8 cellular contexts compared by ENCODE assay signal in genomic region chr17:79393358-79394038, GRCh38.
A peak's percentile ranks its signal among the peaks of the same experiment; 100 is the strongest.
DNase-seq lines count a peak whose midpoint lies in the region; ATAC-seq and TF ChIP-seq lines count a peak whose summit lies in the region.

No MANE protein-coding gene starts in this region.

- H3K36me3 ChIP-seq in Panc1 (ENCODE audit: control insufficient read depth, insufficient read depth, low read length), result no peaks in the 10 kb centered on the region; the same call in 1 of the 2 replicates
- H3K36me3 ChIP-seq in fibroblast of lung (ENCODE audit: control insufficient read depth, insufficient read depth, low read length), result no peaks in the 10 kb centered on the region

- H3K9me3 Mint-ChIP-seq in activated T-helper 1 cell treated with anti-CD3 and anti-CD28 coated beads, Interleukin-12 subunit alpha, Interleukin-12 subunit beta, Interleukin-2, Interleukin-4 antibody, amounts not matched to agents 30 ng/mL and 10 ng/mL and 1 ng/mL, durations not matched to agents 14 hours and 24 hours and 36 hours, result no peaks in the 10 kb centered on the region
- no peaks in the 10 kb centered on the region for H3K9me3 Mint-ChIP-seq in natural killer cell treated with Interleukin-12 subunit alpha and Interleukin-12 subunit beta and Interleukin-15 and Interleukin-18, amount 100 ng/mL, for 72 hours

- peak; percentile 87 for ATAC-seq in Panc1
- peak; percentile 55 to 68 for ATAC-seq in natural killer cell treated with Interleukin-12 subunit alpha and Interleukin-12 subunit beta and Interleukin-15 and Interleukin-18, amount 100 ng/mL, for 72 hours
- ATAC-seq in stimulated activated naive CD8-positive, alpha-beta T cell treated with anti-CD3 and anti-CD28 coated beads, Interleukin-15, Interleukin-2, amounts not matched to agents 100 U/mL and 50 U/mL, for 24 hours, result no peak
- ATAC-seq in HG02610 (IDR thresholded peaks at IDR 0.05; ENCODE audit: unreplicated experiment), result no peak

- H2AFZ ChIP-seq in fibroblast of lung (ENCODE audit: low read length), result no peak overlapping the region

- H3K27me3 Mint-ChIP-seq in activated T-helper 1 cell treated with anti-CD3 and anti-CD28 coated beads, Interleukin-12 subunit alpha, Interleukin-12 subunit beta, Interleukin-2, Interleukin-4 antibody, amounts not matched to agents 30 ng/mL and 10 ng/mL and 1 ng/mL, durations not matched to agents 14 hours and 24 hours and 36 hours (ENCODE audit: insufficient read depth), result peaks cover 8% of the 10 kb centered on the region
- H3K27me3 Mint-ChIP-seq in natural killer cell treated with Interleukin-12 subunit alpha and Interleukin-12 subunit beta and Interleukin-15 and Interleukin-18, amount 100 ng/mL, for 72 hours, result peaks cover 23 to 44% of the 10 kb centered on the region in 2 donors

- H3K4me1 ChIP-seq in Panc1 (ENCODE audit: control insufficient read depth, insufficient read depth, low read length) (0 out of 2 replicates have a peak, but pooled peaks cover 3% of the 10 kb centered on the region), fibroblast of lung (ENCODE audit: control insufficient read depth, extremely low read depth, insufficient read depth, low read length) (no peaks in the 10 kb centered on the region)

- H3K4me3 Mint-ChIP-seq in activated T-helper 1 cell treated with anti-CD3 and anti-CD28 coated beads, Interleukin-12 subunit alpha, Interleukin-12 subunit beta, Interleukin-2, Interleukin-4 antibody, amounts not matched to agents 30 ng/mL and 10 ng/mL and 1 ng/mL, durations not matched to agents 14 hours and 24 hours and 36 hours, result no peak overlapping the region
- no peak overlapping the region for H3K4me3 Mint-ChIP-seq in natural killer cell treated with Interleukin-12 subunit alpha and Interleukin-12 subunit beta and Interleukin-15 and Interleukin-18, amount 100 ng/mL, for 72 hours

- CTCF ChIA-PET in Panc1 (lab: Charles Lee), result interaction anchor here (0.6 to 1.6 kb wide), 17 partner anchors 9 to 373 kb away, joined by 3 to 8 read pairs (median 4); partner anchors contain the start of gene ENGASE

- H3K27ac Mint-ChIP-seq in activated T-helper 1 cell treated with anti-CD3 and anti-CD28 coated beads, Interleukin-12 subunit alpha, Interleukin-12 subunit beta, Interleukin-2, Interleukin-4 antibody, amounts not matched to agents 30 ng/mL and 10 ng/mL and 1 ng/mL, durations not matched to agents 14 hours and 24 hours and 36 hours, result no peak overlapping the region
- no peak overlapping the region for H3K27ac Mint-ChIP-seq in natural killer cell treated with Interleukin-12 subunit alpha and Interleukin-12 subunit beta and Interleukin-15 and Interleukin-18, amount 100 ng/mL, for 72 hours

- TF ChIP-seq CTCF in Panc1 (IDR thresholded peaks at IDR 0.05) (peak; percentile 98), fibroblast of lung (conservative IDR thresholded peaks at IDR 0.05 in 1 of 2, IDR thresholded peaks at IDR 0.05 in 1 of 2; ENCODE audit: low read depth in 1 of 2, low read length in 2 of 2) (peak; percentile 83 to 97)

- no peaks in the 10 kb centered on the region for H3K79me2 ChIP-seq in fibroblast of lung (ENCODE audit: control insufficient read depth, insufficient read depth, low read length)

- H3K4me1 Mint-ChIP-seq in activated T-helper 1 cell treated with anti-CD3 and anti-CD28 coated beads, Interleukin-12 subunit alpha, Interleukin-12 subunit beta, Interleukin-2, Interleukin-4 antibody, amounts not matched to agents 30 ng/mL and 10 ng/mL and 1 ng/mL, durations not matched to agents 14 hours and 24 hours and 36 hours (ENCODE audit: low read depth), result no peaks in the 10 kb centered on the region
- H3K4me1 Mint-ChIP-seq in natural killer cell treated with Interleukin-12 subunit alpha and Interleukin-12 subunit beta and Interleukin-15 and Interleukin-18, amount 100 ng/mL, for 72 hours (ENCODE audit: low read depth in 2 of 2), result peaks cover 0 to 7% of the 10 kb centered on the region in 2 donors

- H3K9me3 ChIP-seq in Panc1 (ENCODE audit: control insufficient read depth, insufficient read depth, low read depth, low read length) (no peaks in the 10 kb centered on the region), fibroblast of lung (ENCODE audit: control insufficient read depth, insufficient read depth, low read depth, low read length) (no peaks in the 10 kb centered on the region)

- no TSS peak for BruUV-seq in Panc1 (replicated peaks; lab: Mats Ljungman, UMichigan)

- no peak overlapping the region for H3K4me3 ChIP-seq in Jurkat, Clone E6-1 (ENCODE audit: low read length)
- no peak overlapping the region for H3K4me3 ChIP-seq in Panc1 (ENCODE audit: low read depth in 2 of 2, low read length in 2 of 2)
- no peak overlapping the region for H3K4me3 ChIP-seq in fibroblast of lung (replicated peaks in 1 of 4; ENCODE audit: control extremely low read depth in 1 of 4, insufficient read depth in 1 of 4, low read depth in 3 of 4, low read length in 4 of 4)

- H3K27me3 ChIP-seq in Panc1 (ENCODE audit: control insufficient read depth, insufficient read depth, low read length) (peaks cover 15% of the 10 kb centered on the region), fibroblast of lung (ENCODE audit: control insufficient read depth, insufficient read depth, low read length) (peaks cover 7% of the 10 kb centered on the region)

- H3K27ac ChIP-seq in Panc1 (ENCODE audit: low read length) (no peak overlapping the region), fibroblast of lung (ENCODE audit: insufficient read depth, low read length) (no peak overlapping the region)

- H3K4me2 ChIP-seq in fibroblast of lung (ENCODE audit: extremely low read depth, insufficient read depth, low read length), result no peak overlapping the region

- no peak overlapping the region for H3K9ac ChIP-seq in fibroblast of lung (ENCODE audit: insufficient read depth, low read length)

- intact Hi-C loops in Panc1 (cut with micrococcal nuclease; ENCODE audit: unreplicated experiment), result loop anchor here (2.0 kb wide), 1 partner anchor 307 kb away; no protein-coding TSS in a partner anchor
- intact Hi-C loops in activated T-helper 1 cell treated with anti-CD3 and anti-CD28 coated beads, Interleukin-12 subunit alpha, Interleukin-12 subunit beta, Interleukin-2, Interleukin-4 antibody, amounts not matched to agents 30 ng/mL and 10 ng/mL and 1 ng/mL, durations not matched to agents 14 hours and 24 hours and 36 hours (cut with micrococcal nuclease), result loop anchor here (10.0 kb wide), 1 partner anchor 209 kb away; no protein-coding TSS in a partner anchor

- peak; percentile 97 for DNase-seq in D341Med (ENCODE audit: low spot score)
- DNase-seq in Jurkat, Clone E6-1 (ENCODE audit: low read depth, low spot score), result peak; percentile 28
- no peak for DNase-seq in Panc1 (ENCODE audit: low read depth, low spot score)
- peak; percentile 43 for DNase-seq in activated T-helper 1 cell treated with anti-CD3 and anti-CD28 coated beads, Interleukin-12 subunit alpha, Interleukin-12 subunit beta, Interleukin-2, Interleukin-4 antibody, amounts not matched to agents 30 ng/mL and 10 ng/mL and 1 ng/mL, durations not matched to agents 14 hours and 24 hours and 36 hours (ENCODE audit: low spot score)
- peak; percentile 29 to 50 for DNase-seq in fibroblast of lung (ENCODE audit: low read depth in 2 of 2)
- DNase-seq in natural killer cell treated with Interleukin-12 subunit alpha and Interleukin-12 subunit beta and Interleukin-15 and Interleukin-18, amount 100 ng/mL, for 72 hours (ENCODE audit: low spot score), result no peak
- peak; percentile 84 for DNase-seq in stimulated activated naive CD8-positive, alpha-beta T cell treated with anti-CD3 and anti-CD28 coated beads, Interleukin-15, Interleukin-2, amounts not matched to agents 100 U/mL and 50 U/mL, for 24 hours

- H3K36me3 Mint-ChIP-seq in activated T-helper 1 cell treated with anti-CD3 and anti-CD28 coated beads, Interleukin-12 subunit alpha, Interleukin-12 subunit beta, Interleukin-2, Interleukin-4 antibody, amounts not matched to agents 30 ng/mL and 10 ng/mL and 1 ng/mL, durations not matched to agents 14 hours and 24 hours and 36 hours (ENCODE audit: low read depth), result no peaks in the 10 kb centered on the region
- H3K36me3 Mint-ChIP-seq in natural killer cell treated with Interleukin-12 subunit alpha and Interleukin-12 subunit beta and Interleukin-15 and Interleukin-18, amount 100 ng/mL, for 72 hours, result no peaks in the 10 kb centered on the region

- in situ Hi-C loops in Panc1 (cut with HindIII; ENCODE audit: low pct_unique_long_range_greater_than_20kb, low sequenced_read_pairs), result no loop called here

- no peaks in the 10 kb centered on the region for H4K20me1 ChIP-seq in fibroblast of lung (ENCODE audit: control insufficient read depth, extremely low read depth, insufficient read depth, low read length)

- POLR2A ChIA-PET in Panc1 (lab: Charles Lee), result no interaction called here

Comparison
In these comparisons a context has a peak if more than half of its experiments do, and no peak if none do; other contexts are left out.
1. DNase-seq: peak in D341Med (single experiment), Jurkat, Clone E6-1 (single experiment), activated T-helper 1 cell treated with anti-CD3 and anti-CD28 coated beads, Interleukin-12 subunit alpha, Interleukin-12 subunit beta, Interleukin-2, Interleukin-4 antibody, amounts not matched to agents 30 ng/mL and 10 ng/mL and 1 ng/mL, durations not matched to agents 14 hours and 24 hours and 36 hours (single experiment), fibroblast of lung (2 of 2) and stimulated activated naive CD8-positive, alpha-beta T cell treated with anti-CD3 and anti-CD28 coated beads, Interleukin-15, Interleukin-2, amounts not matched to agents 100 U/mL and 50 U/mL, for 24 hours (single experiment); none in Panc1 (single experiment) and natural killer cell treated with Interleukin-12 subunit alpha and Interleukin-12 subunit beta and Interleukin-15 and Interleukin-18, amount 100 ng/mL, for 72 hours (single experiment).
2. ATAC-seq: peak in Panc1 (single experiment) and natural killer cell treated with Interleukin-12 subunit alpha and Interleukin-12 subunit beta and Interleukin-15 and Interleukin-18, amount 100 ng/mL, for 72 hours (2 of 2); none in stimulated activated naive CD8-positive, alpha-beta T cell treated with anti-CD3 and anti-CD28 coated beads, Interleukin-15, Interleukin-2, amounts not matched to agents 100 U/mL and 50 U/mL, for 24 hours (single experiment) and HG02610 (single experiment).